ENCODE assay signal across 15 cellular contexts in the genomic region with DNA sequence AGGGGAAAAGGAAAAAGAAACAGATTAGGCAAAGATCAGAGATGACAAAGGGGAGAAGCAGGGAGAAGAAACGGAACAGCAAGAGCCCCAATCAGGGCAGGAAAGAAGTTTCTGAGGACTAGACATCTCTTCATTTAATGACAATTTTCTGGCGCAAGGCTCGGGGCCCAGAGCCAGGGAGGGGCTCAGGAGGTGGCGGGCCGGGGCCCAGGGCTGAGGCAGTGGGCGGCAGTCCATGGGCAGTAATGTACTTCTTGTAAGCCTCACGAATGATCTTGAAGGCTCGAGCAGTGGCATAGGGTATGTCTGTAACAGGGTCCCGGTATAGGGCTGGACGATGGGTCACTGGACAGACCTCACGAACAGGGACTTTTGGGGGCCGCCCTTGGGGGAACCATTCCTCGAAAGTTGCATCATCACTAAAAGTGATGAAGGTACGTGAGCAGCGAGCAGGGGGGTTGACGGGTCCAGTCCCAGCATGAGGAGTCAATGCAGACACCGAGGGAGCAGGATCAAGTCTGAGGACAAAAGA. TPM values are rescaled to one million over a fixed set of nuclear protein-coding genes. Genes with fewer than 3 reads are reported as not detected.
DNase-seq lines count a peak whose midpoint lies in the region; ATAC-seq and TF ChIP-seq lines count a peak whose summit lies in the region.
"Had no signal": no experiment of that assay in that cellular context is flagged by ENCODE, and none has a peak within 500 bp of the region (broad histone marks: within the 10 kb centered on the region; RNA-seq: fewer than 3 reads in every experiment).

No MANE protein-coding gene starts in this region.

- no peaks in the 10 kb centered on the region for H3K9me3 ChIP-seq in T-helper 17 cell (ENCODE audit: control insufficient read depth, low read length, poor library complexity, severe bottlenecking)
- no peaks in the 10 kb centered on the region for H3K9me3 ChIP-seq in esophagus squamous epithelium
- H3K9me3 ChIP-seq in spleen: no peaks in the 10 kb centered on the region
- H3K9me3 ChIP-seq in WERI-Rb-1 (ENCODE audit: severe bottlenecking): no peaks in the 10 kb centered on the region
- H3K9me3 ChIP-seq: BLaER1 treated with 17β-estradiol and CSF1 and Interleukin-3, amounts not matched to agents 10 nM and 100 nM had no signal

- H3K9me3 Mint-ChIP-seq in activated T-cell treated with anti-CD3 and anti-CD28 coated beads, Interleukin-2, amount 50 U/mL, for 72 hours: no peaks in the 10 kb centered on the region
- no peaks in the 10 kb centered on the region for H3K9me3 Mint-ChIP-seq in activated T-cell treated with anti-CD3 and anti-CD28 coated beads, Interleukin-2, amount 50 U/mL, for 4 hours

- H3K4me3 ChIP-seq in esophagus squamous epithelium (no peak overlapping the region), spleen (no peak overlapping the region), WERI-Rb-1 (ENCODE audit: low read depth, low read length) (no peak overlapping the region)
- H3K4me3 ChIP-seq: BLaER1 treated with 17β-estradiol and CSF1 and Interleukin-3, amounts not matched to agents 10 nM and 100 nM; GM12878; GM23248 had no signal

- H3K36me3 ChIP-seq in esophagus squamous epithelium (peaks cover 27 to 89% (median 34%) of the 10 kb centered on the region in 3 donors), spleen (peaks cover 4 to 100% (median 85%) of the 10 kb centered on the region in 6 donors), WERI-Rb-1 (peaks cover 84% of the 10 kb centered on the region)

- H3K27me3 Mint-ChIP-seq in activated T-cell treated with anti-CD3 and anti-CD28 coated beads, Interleukin-2, amount 50 U/mL, for 72 hours (ENCODE audit: low read depth): no peaks in the 10 kb centered on the region
- no peaks in the 10 kb centered on the region for H3K27me3 Mint-ChIP-seq in activated T-cell treated with anti-CD3 and anti-CD28 coated beads, Interleukin-2, amount 50 U/mL, for 4 hours (ENCODE audit: low read depth)
- no peaks in the 10 kb centered on the region for H3K27me3 Mint-ChIP-seq in T-helper 17 cell

- no peak for DNase-seq in activated T-cell treated with anti-CD3 and anti-CD28 coated beads, Interleukin-2, amount 50 U/mL, for 72 hours
- no peak for DNase-seq in activated T-cell treated with anti-CD3 and anti-CD28 coated beads, Interleukin-2, amount 50 U/mL, for 4 hours
- DNase-seq in T-helper 17 cell: no peak
- no peak for DNase-seq in esophagus squamous epithelium (lab: John Stamatoyannopoulos, UW)
- peak; percentile 52 for DNase-seq in spleen
- DNase-seq in NCI-H82 (lab: John Stamatoyannopoulos, UW): no peak
- DNase-seq in WERI-Rb-1: no peak
- no peak for DNase-seq in HT-29 (ENCODE audit: low spot score)
- DNase-seq: NCI-H187 treated with DMSO at 0.1 percent for 48 hours, NCI-H2171, NCI-H446 treated with DMSO at 0.1 percent for 48 hours, SHP77 treated with DMSO at 0.1 percent for 48 hours had no signal

- ATAC-seq in activated T-cell treated with anti-CD3 and anti-CD28 coated beads, Interleukin-2, amount 50 U/mL, for 72 hours (replicated peaks in 1 of 2): no peak
- no peak for ATAC-seq in activated T-cell treated with anti-CD3 and anti-CD28 coated beads, Interleukin-2, amount 50 U/mL, for 4 hours
- no peak for ATAC-seq in T-helper 17 cell

- peaks cover 0 to 12% (median 0%) of the 10 kb centered on the region in 3 donors for H3K4me1 ChIP-seq in esophagus squamous epithelium
- peaks cover 0 to 6% (median 2%) of the 10 kb centered on the region in 6 donors for H3K4me1 ChIP-seq in spleen

- no peaks in the 10 kb centered on the region for H3K4me1 Mint-ChIP-seq in activated T-cell treated with anti-CD3 and anti-CD28 coated beads, Interleukin-2, amount 50 U/mL, for 72 hours (ENCODE audit: low read depth)
- peaks cover 3% of the 10 kb centered on the region for H3K4me1 Mint-ChIP-seq in activated T-cell treated with anti-CD3 and anti-CD28 coated beads, Interleukin-2, amount 50 U/mL, for 4 hours (ENCODE audit: low read depth)
- peaks cover 10% of the 10 kb centered on the region for H3K4me1 Mint-ChIP-seq in T-helper 17 cell

- no peak overlapping the region for H3K4me3 Mint-ChIP-seq in activated T-cell treated with anti-CD3 and anti-CD28 coated beads, Interleukin-2, amount 50 U/mL, for 72 hours
- no peak overlapping the region for H3K4me3 Mint-ChIP-seq in activated T-cell treated with anti-CD3 and anti-CD28 coated beads, Interleukin-2, amount 50 U/mL, for 4 hours
- H3K4me3 Mint-ChIP-seq in T-helper 17 cell: no peak overlapping the region

- intact Hi-C loops in esophagus squamous epithelium (cut with DNase I): no loop called here
- intact Hi-C loops in spleen (cut with DNase I; ENCODE audit: low total_unique reads): no loop called here

- peak overlapping the region in 3 of 4 donors; percentile 44 to 64 (median 48) for H3K27ac ChIP-seq in esophagus squamous epithelium
- H3K27ac ChIP-seq in spleen: no peak overlapping the region
- no peak overlapping the region for H3K27ac ChIP-seq in WERI-Rb-1
- H3K27ac ChIP-seq: GM23248 had no signal

- H3K27ac Mint-ChIP-seq in activated T-cell treated with anti-CD3 and anti-CD28 coated beads, Interleukin-2, amount 50 U/mL, for 72 hours: peak overlapping the region; percentile 62
- peak overlapping the region; percentile 88 for H3K27ac Mint-ChIP-seq in T-helper 17 cell

- TF ChIP-seq CTCF in esophagus squamous epithelium (IDR thresholded peaks at IDR 0.05): no peak
- no peak for TF ChIP-seq CTCF in spleen (IDR thresholded peaks at IDR 0.05 in 8 of 11, conservative IDR thresholded peaks at IDR 0.05 in 3 of 11)
- TF ChIP-seq CTCF in WERI-Rb-1 (IDR thresholded peaks at IDR 0.05; ENCODE audit: low read depth, low read length): no peak

- no peaks in the 10 kb centered on the region for H3K27me3 ChIP-seq in esophagus squamous epithelium
- H3K27me3 ChIP-seq in spleen (replicated peaks in 1 of 7): no peaks in the 10 kb centered on the region
- H3K27me3 ChIP-seq in WERI-Rb-1 (ENCODE audit: insufficient read depth, low read depth, severe bottlenecking): no peaks in the 10 kb centered on the region
- H3K27me3 ChIP-seq: BLaER1 treated with 17β-estradiol and CSF1 and Interleukin-3, amounts not matched to agents 10 nM and 100 nM had no signal

- TF ChIP-seq POLR2A in esophagus squamous epithelium (IDR thresholded peaks at IDR 0.05) (no peak), spleen (IDR thresholded peaks at IDR 0.05) (no peak)

- H3K36me3 Mint-ChIP-seq in activated T-cell treated with anti-CD3 and anti-CD28 coated beads, Interleukin-2, amount 50 U/mL, for 72 hours (ENCODE audit: insufficient read depth in 2 of 2): peaks cover 13 to 27% of the 10 kb centered on the region in 2 donors
- H3K36me3 Mint-ChIP-seq in activated T-cell treated with anti-CD3 and anti-CD28 coated beads, Interleukin-2, amount 50 U/mL, for 4 hours (ENCODE audit: insufficient read depth): peaks cover 51% of the 10 kb centered on the region
- H3K36me3 Mint-ChIP-seq in T-helper 17 cell (ENCODE audit: low read depth): peaks cover 24% of the 10 kb centered on the region

- WGBS in esophagus squamous epithelium, 2 donors: 82 to 88% methylated on average over 16 to 17 of the region's 17 CpGs
- WGBS in spleen, 5 donors: 94 to 97% (median 95%) methylated on average over 17 of the region's 17 CpGs

RNA-seq across cellular contexts. Expression of gene TMOD4, which starts 0.8 kb away (rescaled TPM):
- total RNA-seq in activated T-cell treated with anti-CD3 and anti-CD28 coated beads, Interleukin-2, amount 50 U/mL, for 72 hours: 1 to 10 TPM; 1.8 to 3.2 TPM
- 1 to 10 TPM in 2 of 3 donors, under 1 TPM in 1; 0.52 to 2.9 (median 2.3) TPM for total RNA-seq in activated T-cell treated with anti-CD3 and anti-CD28 coated beads, Interleukin-2, amount 50 U/mL, for 4 hours
- total RNA-seq in T-helper 17 cell: 1 to 10 TPM; 1.0 to 3.0 TPM
- total RNA-seq in esophagus squamous epithelium: not detected
- total RNA-seq in spleen: 1 to 10 TPM in 1 of 7 donors, under 1 TPM in 3, not detected in 3; 0.60 to 2.0 (median 0.86) TPM
- polyA plus RNA-seq in spleen: under 1 TPM; 0.44 to 0.99 (median 0.76) TPM
- not detected in 2 replicates for total RNA-seq in HT-29 (2014; rRNA removed; shearing (Covaris generic))
- total RNA-seq: GM23248 had no signal
- polyA plus RNA-seq: GM23248 had no signal

RNA-seq across cellular contexts. Expression of gene SCNM1, which starts 10.6 kb away (rescaled TPM):
- total RNA-seq in activated T-cell treated with anti-CD3 and anti-CD28 coated beads, Interleukin-2, amount 50 U/mL, for 72 hours: 100 to 1,000 TPM in 1 of 2 donors, 10 to 100 TPM in 1; 87.1 to 103 TPM
- total RNA-seq in activated T-cell treated with anti-CD3 and anti-CD28 coated beads, Interleukin-2, amount 50 U/mL, for 4 hours: 10 to 100 TPM; 92.8 to 95.0 (median 93.3) TPM
- total RNA-seq in T-helper 17 cell: 10 to 100 TPM; 33.7 to 37.8 TPM
- 10 to 100 TPM; 15.2 to 29.8 (median 18.5) TPM for total RNA-seq in esophagus squamous epithelium
- total RNA-seq in spleen: 10 to 100 TPM; 36.2 to 63.5 (median 41.5) TPM
- 10 to 100 TPM; 64.9 to 96.2 (median 74.6) TPM for polyA plus RNA-seq in spleen
- 37.6 and 48.4 TPM in 2 replicates for total RNA-seq in HT-29 (2014; rRNA removed; shearing (Covaris generic))

RNA-seq across cellular contexts. Expression of gene LYSMD1, which starts 10.9 kb away (rescaled TPM):
- total RNA-seq in activated T-cell treated with anti-CD3 and anti-CD28 coated beads, Interleukin-2, amount 50 U/mL, for 72 hours: 1 to 10 TPM; 5.2 to 6.1 TPM
- total RNA-seq in activated T-cell treated with anti-CD3 and anti-CD28 coated beads, Interleukin-2, amount 50 U/mL, for 4 hours: 1 to 10 TPM; 3.0 to 4.4 (median 3.5) TPM
- total RNA-seq in T-helper 17 cell: under 1 TPM; 0.39 to 0.70 TPM
- total RNA-seq in esophagus squamous epithelium: 1 to 10 TPM; 4.6 to 8.8 (median 5.9) TPM
- total RNA-seq in spleen: 10 to 100 TPM in 1 of 7 donors, 1 to 10 TPM in 6; 3.7 to 10.0 (median 4.6) TPM
- polyA plus RNA-seq in spleen: 1 to 10 TPM; 2.5 to 4.8 (median 2.8) TPM
- total RNA-seq in HT-29 (2014; rRNA removed; shearing (Covaris generic)): 0.43 and 0.60 TPM in 2 replicates

RNA-seq across cellular contexts. Expression of gene VPS72, which starts 13.4 kb away (rescaled TPM):
- 10 to 100 TPM; 77.8 to 94.1 TPM for total RNA-seq in activated T-cell treated with anti-CD3 and anti-CD28 coated beads, Interleukin-2, amount 50 U/mL, for 72 hours
- total RNA-seq in activated T-cell treated with anti-CD3 and anti-CD28 coated beads, Interleukin-2, amount 50 U/mL, for 4 hours: 10 to 100 TPM; 72.5 to 81.9 (median 78.1) TPM
- total RNA-seq in T-helper 17 cell (10 to 100 TPM; 27.4 to 33.2 TPM), esophagus squamous epithelium (10 to 100 TPM; 17.2 to 38.3 (median 29.7) TPM), spleen (10 to 100 TPM; 23.1 to 37.7 (median 31.5) TPM)
- polyA plus RNA-seq in spleen: 10 to 100 TPM; 24.9 to 43.1 (median 31.0) TPM
- 48.9 and 49.1 TPM in 2 replicates for total RNA-seq in HT-29 (2014; rRNA removed; shearing (Covaris generic))

RNA-seq across cellular contexts. Expression of gene TNFAIP8L2, which starts 20.1 kb away (rescaled TPM):
- total RNA-seq in activated T-cell treated with anti-CD3 and anti-CD28 coated beads, Interleukin-2, amount 50 U/mL, for 72 hours: 10 to 100 TPM; 14.7 to 17.1 TPM
- 10 to 100 TPM; 15.8 to 18.3 (median 18.2) TPM for total RNA-seq in activated T-cell treated with anti-CD3 and anti-CD28 coated beads, Interleukin-2, amount 50 U/mL, for 4 hours
- total RNA-seq in T-helper 17 cell: 1 to 10 TPM; 3.6 to 5.4 TPM
- total RNA-seq in esophagus squamous epithelium: 1 to 10 TPM in 2 of 4 donors, not detected in 2; 2.3 to 5.7 TPM
- total RNA-seq in spleen: 10 to 100 TPM; 26.3 to 48.0 (median 35.3) TPM
- 10 to 100 TPM; 58.8 to 63.4 (median 61.9) TPM for polyA plus RNA-seq in spleen
- total RNA-seq in HT-29 (2014; rRNA removed; shearing (Covaris generic)): not detected in 2 replicates
- total RNA-seq: GM23248 had no signal
- polyA plus RNA-seq: GM23248 had no signal

Comparison
In these comparisons a context has a peak if more than half of its experiments do, and no peak if none do; other contexts are left out.
1. H3K27ac ChIP-seq: peak in esophagus squamous epithelium (3 of 4); none in spleen (0 of 8) and WERI-Rb-1 (single experiment).